13 cellular contexts compared by ENCODE assay signal in the genomic region with DNA sequence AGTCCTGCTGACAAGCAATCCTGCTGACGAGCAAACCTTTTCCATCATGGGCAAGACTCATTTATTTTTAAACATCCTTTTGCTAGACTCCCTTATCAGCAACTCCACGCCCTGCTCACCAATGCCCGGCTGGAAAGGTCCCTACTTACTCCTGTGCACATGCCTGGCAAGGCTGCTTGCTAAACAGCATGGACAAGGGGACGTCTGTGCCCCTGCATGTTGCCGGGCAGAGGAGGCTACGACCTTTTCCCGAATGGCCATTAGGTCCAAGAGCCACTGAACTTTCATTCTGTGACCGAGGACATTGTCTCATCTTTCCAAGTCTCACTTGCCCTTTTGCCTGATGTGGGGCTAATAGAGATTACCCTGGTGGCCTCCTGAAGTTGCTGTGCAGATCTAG.
A peak's percentile ranks its signal among the peaks of the same experiment; 100 is the strongest.
DNase-seq lines count a peak whose midpoint lies in the region; ATAC-seq and TF ChIP-seq lines count a peak whose summit lies in the region.
"Had no signal": no experiment of that assay in that cellular context is flagged by ENCODE, and none has a peak within 500 bp of the region (broad histone marks: within the 10 kb centered on the region; RNA-seq: fewer than 3 reads in every experiment).

No MANE protein-coding gene starts in this region.

- H3K4me3 Mint-ChIP-seq in endodermal cell, result no peak overlapping the region
- H3K4me3 Mint-ChIP-seq: activated CD4-positive, alpha-beta T cell treated with anti-CD3 and anti-CD28 coated beads for 36 hours had no signal

- TF ChIP-seq POLR2A in stomach (IDR thresholded peaks at IDR 0.05), result no peak

- H3K4me2 ChIP-seq in OCI-LY3 (ENCODE audit: low read length), result peak overlapping the region; percentile 69

- peaks cover 23% of the 10 kb centered on the region for H3K4me1 Mint-ChIP-seq in endodermal cell
- H3K4me1 Mint-ChIP-seq: activated CD4-positive, alpha-beta T cell treated with anti-CD3 and anti-CD28 coated beads for 36 hours had no signal

- H3K36me3 ChIP-seq in OCI-LY3 (replicated peaks; ENCODE audit: low read depth, low read length) (no peaks in the 10 kb centered on the region), endodermal cell (ENCODE audit: control insufficient read depth, insufficient read depth, low read length) (peaks cover 17% of the 10 kb centered on the region), lung (ENCODE audit: control insufficient read depth in 2 of 2, insufficient read depth in 2 of 2, low read length in 2 of 2) (no peaks in the 10 kb centered on the region), stomach (no peaks in the 10 kb centered on the region)

- H3K9ac ChIP-seq in OCI-LY3 (ENCODE audit: low read length), result no peak overlapping the region
- H3K9ac ChIP-seq in endodermal cell (ENCODE audit: extremely low read depth, low read length, poor library complexity, severe bottlenecking), result no peak overlapping the region

- no peaks in the 10 kb centered on the region for H3K9me3 Mint-ChIP-seq in endodermal cell

- H3K27me3 Mint-ChIP-seq in endodermal cell (ENCODE audit: insufficient read depth), result no peaks in the 10 kb centered on the region
- H3K27me3 Mint-ChIP-seq: activated CD4-positive, alpha-beta T cell treated with anti-CD3 and anti-CD28 coated beads for 36 hours had no signal

- no peak for TF ChIP-seq EP300 in stomach (IDR thresholded peaks at IDR 0.05)

- H3K79me2 ChIP-seq in OCI-LY3 (ENCODE audit: low read length), result no peaks in the 10 kb centered on the region

- H3K4me1 ChIP-seq in OCI-LY3 (ENCODE audit: low read length) (peaks cover 52% of the 10 kb centered on the region), endodermal cell (ENCODE audit: control insufficient read depth, insufficient read depth, low read length) (peaks cover 24% of the 10 kb centered on the region), lung (ENCODE audit: control insufficient read depth in 2 of 2, insufficient read depth in 2 of 2, low read length in 2 of 2) (peaks cover 14 to 22% of the 10 kb centered on the region in 2 donors), stomach (peaks cover 6 to 29% (median 18%) of the 10 kb centered on the region in 4 donors)

- no peaks in the 10 kb centered on the region for H4K20me1 ChIP-seq in OCI-LY3 (ENCODE audit: insufficient read depth, low read length)

- H3K27ac ChIP-seq in OCI-LY3 (ENCODE audit: low read length), result no peak overlapping the region
- no peak overlapping the region for H3K27ac ChIP-seq in endodermal cell (ENCODE audit: low read depth, low read length)
- H3K27ac ChIP-seq in lung (ENCODE audit: low read depth in 1 of 2, low read length in 1 of 2), result peak overlapping the region; percentile 76 to 93
- H3K27ac ChIP-seq in stomach, result peak overlapping the region in 4 of 5 donors; percentile 1 to 49 (median 32)

- peak overlapping the region; percentile 58 for H3K27ac Mint-ChIP-seq in endodermal cell
- H3K27ac Mint-ChIP-seq: activated CD4-positive, alpha-beta T cell treated with anti-CD3 and anti-CD28 coated beads for 36 hours had no signal

- H2AFZ ChIP-seq in OCI-LY3 (ENCODE audit: low read depth, low read length), result no peak overlapping the region

- no peak for ATAC-seq in lung (ENCODE audit: insufficient read depth, low FRiP score)
- ATAC-seq in HG02798 (IDR thresholded peaks at IDR 0.05; ENCODE audit: poor library complexity, unreplicated experiment), result no peak
- no peak for ATAC-seq in stimulated activated naive CD8-positive, alpha-beta T cell treated with anti-CD3 and anti-CD28 coated beads, Interleukin-15, Interleukin-2, amounts not matched to agents 100 U/mL and 50 U/mL, for 24 hours
- ATAC-seq in GM21367 (IDR thresholded peaks at IDR 0.05; ENCODE audit: unreplicated experiment), result no peak
- ATAC-seq: activated CD4-positive, alpha-beta T cell treated with anti-CD3 and anti-CD28 coated beads for 36 hours had no signal

- H3K9me3 ChIP-seq in OCI-LY3 (ENCODE audit: insufficient read depth, low read length) (no peaks in the 10 kb centered on the region), endodermal cell (ENCODE audit: control insufficient read depth, low read length) (no peaks in the 10 kb centered on the region), lung (ENCODE audit: control insufficient read depth in 2 of 2, insufficient read depth in 1 of 2, low read length in 1 of 2) (no peaks in the 10 kb centered on the region), stomach (no peaks in the 10 kb centered on the region)

- TF ChIP-seq CTCF in OCI-LY3 (IDR thresholded peaks at IDR 0.05; ENCODE audit: low read depth, low read length) (no peak), endodermal cell (conservative IDR thresholded peaks at IDR 0.05) (no peak), lung (IDR thresholded peaks at IDR 0.05; ENCODE audit: control extremely low read depth, extremely low read depth) (no peak), stomach (IDR thresholded peaks at IDR 0.05) (no peak)

- peak overlapping the region; percentile 14 for H3K4me3 ChIP-seq in OCI-LY3 (ENCODE audit: low read length)
- H3K4me3 ChIP-seq in endodermal cell (ENCODE audit: low read length), result no peak overlapping the region
- no peak overlapping the region for H3K4me3 ChIP-seq in lung
- no peak overlapping the region for H3K4me3 ChIP-seq in stomach

- DNase-seq in endodermal cell (no peak), lung (ENCODE audit: low spot score) (no peak), stomach (peak; percentile 45), SW480 (ENCODE audit: low spot score) (no peak)
- no peak for DNase-seq in stimulated activated naive CD8-positive, alpha-beta T cell treated with anti-CD3 and anti-CD28 coated beads, Interleukin-15, Interleukin-2, amounts not matched to agents 100 U/mL and 50 U/mL, for 24 hours
- DNase-seq: activated CD4-positive, alpha-beta T cell treated with anti-CD3 and anti-CD28 coated beads for 36 hours; effector CD4-positive, alpha-beta T cell; NCI-H1436; NCI-H774; stimulated activated naive CD4-positive, alpha-beta T cell treated with Interleukin-2 at 50 U/mL for 16 hours had no signal

- WGBS in endodermal cell (ENCODE audit: insufficient coverage in 1 of 2, insufficient read length in 1 of 2), 2 experiments, result 83 to 93% methylated on average over 8 of the region's 8 CpGs
- 30 to 39% methylated on average over 8 of the region's 8 CpGs for WGBS in lung, 2 donors
- 17 to 31% (median 25%) methylated on average over 8 of the region's 8 CpGs for WGBS in stomach, 5 donors

- intact Hi-C loops in stomach (cut with DNase I; ENCODE audit: low total_unique reads), result no loop called here

- peaks cover 7% of the 10 kb centered on the region for H3K36me3 Mint-ChIP-seq in endodermal cell (ENCODE audit: low read depth)

- peaks cover 44% of the 10 kb centered on the region for H3K27me3 ChIP-seq in OCI-LY3 (ENCODE audit: low read depth, low read length)
- no peaks in the 10 kb centered on the region for H3K27me3 ChIP-seq in endodermal cell (ENCODE audit: control insufficient read depth, insufficient read depth, low read length, poor library complexity, severe bottlenecking)
- H3K27me3 ChIP-seq in lung (ENCODE audit: control insufficient read depth, insufficient read depth), result no peaks in the 10 kb centered on the region
- H3K27me3 ChIP-seq in stomach, result no peaks in the 10 kb centered on the region

Comparison
In these comparisons a context has a peak if more than half of its experiments do, and no peak if none do; other contexts are left out.
1. H3K27ac ChIP-seq: peak in lung (2 of 2) and stomach (4 of 5); none in OCI-LY3 (single experiment) and endodermal cell (single experiment).